ENCODE assay signal across 21 cellular contexts in the genomic region with DNA sequence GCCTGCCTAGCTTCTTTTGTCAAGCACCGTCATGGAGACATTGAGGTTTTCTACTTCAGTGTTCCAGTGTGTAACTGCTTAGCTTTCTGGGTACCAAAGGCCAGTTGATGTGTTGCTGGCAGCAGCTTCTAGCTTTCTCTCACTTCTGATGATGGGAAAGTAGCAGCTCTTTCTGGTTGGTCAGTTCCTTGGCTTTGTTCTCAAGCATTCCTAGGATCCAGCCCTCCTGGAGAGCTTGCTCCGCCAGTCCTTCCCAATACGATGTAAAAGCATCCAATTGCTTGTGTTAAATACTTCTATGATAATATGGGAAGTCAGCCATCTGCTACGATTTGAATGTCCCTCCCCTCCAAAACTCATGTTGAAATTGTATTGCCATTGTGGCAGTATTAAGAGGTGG.
DNase-seq lines count a peak whose midpoint lies in the region; ATAC-seq and TF ChIP-seq lines count a peak whose summit lies in the region.
"Had no signal": no experiment of that assay in that cellular context is flagged by ENCODE, and none has a peak within 500 bp of the region (broad histone marks: within the 10 kb centered on the region; RNA-seq: fewer than 3 reads in every experiment).

No MANE protein-coding gene starts in this region.

- H3K27ac ChIP-seq in GM23338 (ENCODE audit: low read depth) (no peak overlapping the region), neural progenitor cell (no peak overlapping the region), PC-9 (no peak overlapping the region)
- H3K27ac ChIP-seq: A549; BLaER1 treated with 17β-estradiol and CSF1 and Interleukin-3, amounts not matched to agents 10 nM and 100 nM had no signal

- DNase-seq in GM23338 (ENCODE audit: low spot score), result peak; percentile 44
- no peak for DNase-seq in WTC11 (ENCODE audit: low spot score)
- DNase-seq in iPS-NIHi11 (ENCODE audit: low spot score), result peak; percentile 23
- DNase-seq in neural progenitor cell (ENCODE audit: low spot score), result peak; percentile 33
- DNase-seq in activated T-cell treated with anti-CD3 and anti-CD28 coated beads, Interleukin-2, amount 50 U/mL, for 48 hours, result no peak
- DNase-seq in NCI-H1092 treated with DMSO at 0.1 percent for 48 hours (lab: John Stamatoyannopoulos, UW), result no peak
- DNase-seq in PC-9, result no peak
- DNase-seq: 8988T; ACHN; AML-193; BE2C; CD4-positive, alpha-beta T cell; CD8-positive, alpha-beta memory T cell; DMS 273 treated with DMSO at 0.1 percent for 48 hours; DMS79; EL; GF-D8 had no signal

- H3K27me3 Mint-ChIP-seq in GM23338 (ENCODE audit: insufficient read depth, low read depth, poor library complexity), result no peaks in the 10 kb centered on the region
- no peaks in the 10 kb centered on the region for H3K27me3 Mint-ChIP-seq in WTC11 (ENCODE audit: low read depth)
- no peaks in the 10 kb centered on the region for H3K27me3 Mint-ChIP-seq in neural progenitor cell (ENCODE audit: insufficient read depth, low read depth)

- CTCF ChIA-PET in WTC11 (lab: Charles Lee) (interaction anchor here (0.7 kb wide), 1 partner anchor 246 kb away, joined by 3 read pairs; no protein-coding TSS in a partner anchor), PC-9 (lab: Charles Lee) (no interaction called here)

- no TSS peak for BruUV-seq in PC-9 (replicated peaks; lab: Mats Ljungman, UMichigan)

- no peaks in the 10 kb centered on the region for H3K4me1 ChIP-seq in GM23338 (ENCODE audit: insufficient read depth)
- H3K4me1 ChIP-seq in neural progenitor cell, result peaks cover 4% of the 10 kb centered on the region
- H3K4me1 ChIP-seq in PC-9 (replicated peaks; ENCODE audit: insufficient read depth), result no peaks in the 10 kb centered on the region
- H3K4me1 ChIP-seq: A549, BE2C, HAP-1 had no signal

- H3K4me3 ChIP-seq in GM23338 (no peak overlapping the region), neural progenitor cell (no peak overlapping the region), PC-9 (no peak overlapping the region)
- H3K4me3 ChIP-seq: A549; BLaER1 treated with 17β-estradiol and CSF1 and Interleukin-3, amounts not matched to agents 10 nM and 100 nM; HAP-1 had no signal

- ATAC-seq in GM23338 (peak; percentile 71), WTC11 (peak; percentile 71)
- ATAC-seq: A549 had no signal

- TF ChIP-seq CTCF in GM23338 (conservative IDR thresholded peaks at IDR 0.05; ENCODE audit: low read depth in 2 of 2) (no peak), WTC11 (IDR thresholded peaks at IDR 0.05) (no peak), neural progenitor cell (IDR thresholded peaks at IDR 0.05) (no peak), PC-9 (conservative IDR thresholded peaks at IDR 0.05) (no peak)

- H3F3A ChIP-seq in GM23338 (replicated peaks; ENCODE audit: low read depth) (no peaks in the 10 kb centered on the region), neural progenitor cell (ENCODE audit: low read depth) (peaks cover 4% of the 10 kb centered on the region), PC-9 (ENCODE audit: insufficient read depth, low read depth) (no peaks in the 10 kb centered on the region)

- H3K27me3 ChIP-seq in GM23338 (ENCODE audit: insufficient read depth), result no peaks in the 10 kb centered on the region
- H3K27me3 ChIP-seq in neural progenitor cell, result no peaks in the 10 kb centered on the region
- H3K27me3 ChIP-seq in PC-9 (ENCODE audit: insufficient read depth, low read depth), result no peaks in the 10 kb centered on the region
- H3K27me3 ChIP-seq: BE2C; BLaER1 treated with 17β-estradiol and CSF1 and Interleukin-3, amounts not matched to agents 10 nM and 100 nM had no signal

- no peak overlapping the region for H3K9ac ChIP-seq in neural progenitor cell
- H3K9ac ChIP-seq: BLaER1 treated with 17β-estradiol and CSF1 and Interleukin-3, amounts not matched to agents 10 nM and 100 nM had no signal

- no peak overlapping the region for H3K27ac Mint-ChIP-seq in GM23338
- no peak overlapping the region for H3K27ac Mint-ChIP-seq in WTC11
- H3K27ac Mint-ChIP-seq in neural progenitor cell, result no peak overlapping the region
- H3K27ac Mint-ChIP-seq: CD14-positive monocyte; CD4-positive, alpha-beta T cell; CD8-positive, alpha-beta memory T cell had no signal

- H3K79me2 ChIP-seq in GM23338 (replicated peaks; ENCODE audit: insufficient read depth), result no peaks in the 10 kb centered on the region
- no peaks in the 10 kb centered on the region for H3K79me2 ChIP-seq in neural progenitor cell (ENCODE audit: low read depth)
- no peaks in the 10 kb centered on the region for H3K79me2 ChIP-seq in PC-9 (ENCODE audit: low read depth)

- H3K4me2 ChIP-seq in GM23338, result no peak overlapping the region
- no peak overlapping the region for H3K4me2 ChIP-seq in neural progenitor cell
- H3K4me2 ChIP-seq in PC-9, result no peak overlapping the region
- H3K4me2 ChIP-seq: A549; BLaER1 treated with 17β-estradiol and CSF1 and Interleukin-3, amounts not matched to agents 10 nM and 100 nM had no signal

- H3K9me2 ChIP-seq in GM23338 (ENCODE audit: insufficient read depth) (no peaks in the 10 kb centered on the region), PC-9 (ENCODE audit: insufficient read depth) (no peaks in the 10 kb centered on the region)

- H3K36me3 Mint-ChIP-seq in GM23338 (ENCODE audit: low read depth), result peaks cover 9% of the 10 kb centered on the region; the same call in 1 of the 3 replicates
- H3K36me3 Mint-ChIP-seq in WTC11, result peaks cover 7% of the 10 kb centered on the region
- peaks cover 18% of the 10 kb centered on the region for H3K36me3 Mint-ChIP-seq in neural progenitor cell
- H3K36me3 Mint-ChIP-seq: CD8-positive, alpha-beta memory T cell had no signal

- intact Hi-C loops in PC-9 (cut with micrococcal nuclease; ENCODE audit: unreplicated experiment), result no loop called here

- no peak overlapping the region for H3K4me3 Mint-ChIP-seq in GM23338
- no peak overlapping the region for H3K4me3 Mint-ChIP-seq in WTC11
- no peak overlapping the region for H3K4me3 Mint-ChIP-seq in neural progenitor cell
- H3K4me3 Mint-ChIP-seq: CD14-positive monocyte; CD4-positive, alpha-beta T cell; CD8-positive, alpha-beta memory T cell had no signal

- POLR2A ChIA-PET in WTC11 (lab: Charles Lee) (no interaction called here), PC-9 (lab: Charles Lee; ENCODE audit: unreplicated experiment) (no interaction called here)

- no peaks in the 10 kb centered on the region; the same call in 2 of the 3 replicates for H3K4me1 Mint-ChIP-seq in GM23338
- H3K4me1 Mint-ChIP-seq in WTC11, result no peaks in the 10 kb centered on the region
- no peaks in the 10 kb centered on the region for H3K4me1 Mint-ChIP-seq in neural progenitor cell
- H3K4me1 Mint-ChIP-seq: CD14-positive monocyte; CD8-positive, alpha-beta memory T cell had no signal

- H2AFZ ChIP-seq in GM23338, result no peak overlapping the region
- H2AFZ ChIP-seq in neural progenitor cell (replicated peaks), result no peak overlapping the region
- H2AFZ ChIP-seq in PC-9, result no peak overlapping the region

- H3K9me3 Mint-ChIP-seq in GM23338 (no peaks in the 10 kb centered on the region), WTC11 (peaks cover 4% of the 10 kb centered on the region; the same call in 1 of the 2 replicates), neural progenitor cell (no peaks in the 10 kb centered on the region)
- H3K9me3 Mint-ChIP-seq: CD4-positive, alpha-beta T cell; CD8-positive, alpha-beta memory T cell had no signal

- H3K36me3 ChIP-seq in GM23338 (ENCODE audit: insufficient read depth) (no peaks in the 10 kb centered on the region), neural progenitor cell (no peaks in the 10 kb centered on the region), PC-9 (ENCODE audit: low read depth) (no peaks in the 10 kb centered on the region; the same call in 1 of the 2 replicates)
- H3K36me3 ChIP-seq: BLaER1 treated with 17β-estradiol and CSF1 and Interleukin-3, amounts not matched to agents 10 nM and 100 nM; HAP-1 had no signal

- H4K20me1 ChIP-seq in GM23338 (replicated peaks; ENCODE audit: insufficient read depth) (no peaks in the 10 kb centered on the region), neural progenitor cell (ENCODE audit: low read depth) (no peaks in the 10 kb centered on the region), PC-9 (ENCODE audit: insufficient read depth) (no peaks in the 10 kb centered on the region)
- H4K20me1 ChIP-seq: BLaER1 treated with 17β-estradiol and CSF1 and Interleukin-3, amounts not matched to agents 10 nM and 100 nM had no signal

- H3K9me3 ChIP-seq in neural progenitor cell (ENCODE audit: low read depth) (no peaks in the 10 kb centered on the region), PC-9 (ENCODE audit: insufficient read depth, low read depth) (no peaks in the 10 kb centered on the region)
- H3K9me3 ChIP-seq: A549, BE2C, HAP-1 had no signal

TF ChIP-seq in GM23338, 12 proteins besides CTCF, POLR2A, EP300 and RAD21:
- TF ChIP-seq ZNF114 (CRISPR knock-in tag; IDR thresholded peaks at IDR 0.05), result no peak

TF ChIP-seq in WTC11, 78 proteins besides CTCF, POLR2A, EP300 and RAD21:
- no peak for TF ChIP-seq CREM (CRISPR knock-in tag; IDR thresholded peaks at IDR 0.05)
- no peak for TF ChIP-seq GTF2I (CRISPR knock-in tag; conservative IDR thresholded peaks at IDR 0.05)
- TF ChIP-seq SP1 (CRISPR knock-in tag; conservative IDR thresholded peaks at IDR 0.05), result no peak
- TF ChIP-seq JUN (CRISPR knock-in tag; IDR thresholded peaks at IDR 0.05), result no peak

Comparison
In these comparisons a context has a peak if more than half of its experiments do, and no peak if none do; other contexts are left out.
1. DNase-seq: peak in GM23338 (single experiment), iPS-NIHi11 (single experiment) and neural progenitor cell (single experiment); none in WTC11 (single experiment), activated T-cell treated with anti-CD3 and anti-CD28 coated beads, Interleukin-2, amount 50 U/mL, for 48 hours (0 of 2), NCI-H1092 treated with DMSO at 0.1 percent for 48 hours (single experiment) and PC-9 (0 of 2).